ENCODE assay signal across 9 cellular contexts in genomic region chr9:108478431-108478837, GRCh38.
DNase-seq lines count a peak whose midpoint lies in the region; ATAC-seq, FAIRE-seq and TF ChIP-seq lines count a peak whose summit lies in the region.
"Had no signal": no experiment of that assay in that cellular context is flagged by ENCODE, and none has a peak within 500 bp of the region (broad histone marks: within the 10 kb centered on the region; RNA-seq: fewer than 3 reads in every experiment).

No MANE protein-coding gene starts in this region.

- peaks cover 50% of the 10 kb centered on the region for H3K4me1 ChIP-seq in A549

- no peak overlapping the region for H3K4me3 Mint-ChIP-seq in stimulated activated naive B cell treated with anti-CD40 and anti-IgM and Interleukin-4, amounts not matched to agents 10 μg/mL and 1 μg/mL and 100 μg/mL, for 72 hours
- H3K4me3 Mint-ChIP-seq in T-helper 2 cell treated with Interferon-gamma antibody and Interleukin-4, amounts not matched to agents 5 μg/mL and 100 μg/mL, for 36 hours = no peak overlapping the region

- FAIRE-seq in A549 (lab: Jason Lieb, UNC) = no peak
- FAIRE-seq: G401.6 had no signal

- CTCF ChIA-PET in A549 (lab: Yijun Ruan, JAX) = interaction anchor here (0.6 to 2.8 kb wide), 6 partner anchors 10 to 283 kb away, joined by 3 to 11 read pairs (median 3); no protein-coding TSS in a partner anchor

- POLR2A ChIA-PET in A549 (lab: Yijun Ruan, JAX) = interaction anchor here (1.3 kb wide), 1 partner anchor 34 kb away, joined by 3 read pairs; no protein-coding TSS in a partner anchor

- DNase-seq in A549 (ENCODE audit: low read depth in 1 of 2, low spot score in 1 of 2) (peak; percentile 21 to 73), HPDE6-E6E7 (ENCODE audit: extremely low spot score) (peak; percentile 53), dedifferentiated amniotic fluid mesenchymal stem cell (ENCODE audit: extremely low spot score) (peak; percentile 74), GM20000 (ENCODE audit: low spot score) (no peak), ecto neural progenitor cell (ENCODE audit: low spot score) (no peak)
- no peak for DNase-seq in stimulated activated naive B cell treated with anti-CD40 and anti-IgM and Interleukin-4, amounts not matched to agents 10 μg/mL and 1 μg/mL and 100 μg/mL, for 72 hours
- no peak for DNase-seq in T-helper 2 cell treated with Interferon-gamma antibody and Interleukin-4, amounts not matched to agents 5 μg/mL and 100 μg/mL, for 36 hours (ENCODE audit: low spot score)

- no peak for TF ChIP-seq RAD21 in A549 (conservative IDR thresholded peaks at IDR 0.05 in 1 of 2, IDR thresholded peaks at IDR 0.05 in 1 of 2)

- no peak for TF ChIP-seq EP300 in A549 (IDR thresholded peaks at IDR 0.05)

- H3K4me1 Mint-ChIP-seq in stimulated activated naive B cell treated with anti-CD40 and anti-IgM and Interleukin-4, amounts not matched to agents 10 μg/mL and 1 μg/mL and 100 μg/mL, for 72 hours = peaks cover 0 to 4% of the 10 kb centered on the region in 2 donors
- H3K4me1 Mint-ChIP-seq in T-helper 2 cell treated with Interferon-gamma antibody and Interleukin-4, amounts not matched to agents 5 μg/mL and 100 μg/mL, for 36 hours (ENCODE audit: low read depth) = no peaks in the 10 kb centered on the region

- H3K36me3 Mint-ChIP-seq in stimulated activated naive B cell treated with anti-CD40 and anti-IgM and Interleukin-4, amounts not matched to agents 10 μg/mL and 1 μg/mL and 100 μg/mL, for 72 hours = no peaks in the 10 kb centered on the region
- no peaks in the 10 kb centered on the region for H3K36me3 Mint-ChIP-seq in T-helper 2 cell treated with Interferon-gamma antibody and Interleukin-4, amounts not matched to agents 5 μg/mL and 100 μg/mL, for 36 hours (ENCODE audit: low read depth)

- H3K4me3 ChIP-seq in A549 = 0 out of 3 replicates have a peak overlapping the region, but pooled peaks have one; percentile 3

- H3K27me3 Mint-ChIP-seq in stimulated activated naive B cell treated with anti-CD40 and anti-IgM and Interleukin-4, amounts not matched to agents 10 μg/mL and 1 μg/mL and 100 μg/mL, for 72 hours = no peaks in the 10 kb centered on the region
- H3K27me3 Mint-ChIP-seq in T-helper 2 cell treated with Interferon-gamma antibody and Interleukin-4, amounts not matched to agents 5 μg/mL and 100 μg/mL, for 36 hours (ENCODE audit: low read depth) = no peaks in the 10 kb centered on the region

- no peak for TF ChIP-seq CTCF in A549 (IDR thresholded peaks at IDR 0.05)
- no peak for TF ChIP-seq CTCF in GM20000 (IDR thresholded peaks at IDR 0.05; ENCODE audit: extremely low read depth, missing control alignments)

- H3K9me3 ChIP-seq in A549 = no peaks in the 10 kb centered on the region

- H3K9me3 Mint-ChIP-seq in stimulated activated naive B cell treated with anti-CD40 and anti-IgM and Interleukin-4, amounts not matched to agents 10 μg/mL and 1 μg/mL and 100 μg/mL, for 72 hours = no peaks in the 10 kb centered on the region
- H3K9me3 Mint-ChIP-seq in T-helper 2 cell treated with Interferon-gamma antibody and Interleukin-4, amounts not matched to agents 5 μg/mL and 100 μg/mL, for 36 hours = no peaks in the 10 kb centered on the region

- H3K4me2 ChIP-seq in A549 = peak overlapping the region; percentile 73

- WGBS in A549 (ENCODE audit: missing lambda C conversion rate) = 25% methylated on average over 8 of the region's 8 CpGs

- ATAC-seq in A549 = peak; percentile 54 to 75
- peak; percentile 19 for ATAC-seq in GM19467 (IDR thresholded peaks at IDR 0.05; ENCODE audit: unreplicated experiment)
- peak; percentile 34 to 51 for ATAC-seq in stimulated activated naive B cell treated with anti-CD40 and anti-IgM and Interleukin-4, amounts not matched to agents 10 μg/mL and 1 μg/mL and 100 μg/mL, for 72 hours (replicated peaks)

- peak overlapping the region; percentile 52 to 66; a peak in 5 of 6 replicates for H3K27ac ChIP-seq in A549

- H3K27ac Mint-ChIP-seq in stimulated activated naive B cell treated with anti-CD40 and anti-IgM and Interleukin-4, amounts not matched to agents 10 μg/mL and 1 μg/mL and 100 μg/mL, for 72 hours = no peak overlapping the region
- no peak overlapping the region for H3K27ac Mint-ChIP-seq in T-helper 2 cell treated with Interferon-gamma antibody and Interleukin-4, amounts not matched to agents 5 μg/mL and 100 μg/mL, for 36 hours

- TF ChIP-seq POLR2A in A549 (IDR thresholded peaks at IDR 0.05; ENCODE audit: low read length) = no peak

TF ChIP-seq in A549, 52 proteins besides CTCF, POLR2A, EP300 and RAD21:
- TF ChIP-seq SMC3 (IDR thresholded peaks at IDR 0.05) = no peak
- no peak for TF ChIP-seq MAZ (IDR thresholded peaks at IDR 0.05; ENCODE audit: borderline replicate concordance, low read depth, low read length)
- peak in 1 of 2 experiments; percentile 50; a peak in 1 of 4 replicates for TF ChIP-seq CEBPB (IDR thresholded peaks at IDR 0.05)
- no peak for TF ChIP-seq PHF8 (IDR thresholded peaks at IDR 0.05; ENCODE audit: borderline replicate concordance, low read depth)
- peak; percentile 58; the same call in 1 of the 2 replicates for TF ChIP-seq GATA3 (IDR thresholded peaks at IDR 0.05; ENCODE audit: borderline replicate concordance)
- no peak for TF ChIP-seq NFE2L2 (conservative IDR thresholded peaks at IDR 0.05; ENCODE audit: low read length)
- no peak for TF ChIP-seq RNF2 (IDR thresholded peaks at IDR 0.05; ENCODE audit: borderline replicate concordance, low read depth)
- TF ChIP-seq PBX3 (IDR thresholded peaks at IDR 0.05) = peak; percentile 56; the same call in 1 of the 2 replicates
- no peak; the same call in 1 of the 2 replicates for TF ChIP-seq FOSL2 (IDR thresholded peaks at IDR 0.05)
- TF ChIP-seq FOSL2 (CRISPR knock-in tag; IDR thresholded peaks at IDR 0.05) = peak; percentile 58
- no peak for TF ChIP-seq JUN (IDR thresholded peaks at IDR 0.05)
- TF ChIP-seq HOXB5 (CRISPR knock-in tag; IDR thresholded peaks at IDR 0.05) = peak; percentile 93; the same call in 1 of the 2 replicates

Comparison
In these comparisons a context has a peak if more than half of its experiments do, and no peak if none do; other contexts are left out.
1. DNase-seq: peak in A549 (2 of 2), HPDE6-E6E7 (single experiment) and dedifferentiated amniotic fluid mesenchymal stem cell (single experiment); none in stimulated activated naive B cell treated with anti-CD40 and anti-IgM and Interleukin-4, amounts not matched to agents 10 μg/mL and 1 μg/mL and 100 μg/mL, for 72 hours (single experiment), GM20000 (single experiment), T-helper 2 cell treated with Interferon-gamma antibody and Interleukin-4, amounts not matched to agents 5 μg/mL and 100 μg/mL, for 36 hours (single experiment) and ecto neural progenitor cell (single experiment).
2. Peak in every context shown above with its lines, with median percentiles within 50 percentile points of each other: ATAC-seq.